Comparison of ENCODE assay signal across 28 cellular contexts in the genomic region with DNA sequence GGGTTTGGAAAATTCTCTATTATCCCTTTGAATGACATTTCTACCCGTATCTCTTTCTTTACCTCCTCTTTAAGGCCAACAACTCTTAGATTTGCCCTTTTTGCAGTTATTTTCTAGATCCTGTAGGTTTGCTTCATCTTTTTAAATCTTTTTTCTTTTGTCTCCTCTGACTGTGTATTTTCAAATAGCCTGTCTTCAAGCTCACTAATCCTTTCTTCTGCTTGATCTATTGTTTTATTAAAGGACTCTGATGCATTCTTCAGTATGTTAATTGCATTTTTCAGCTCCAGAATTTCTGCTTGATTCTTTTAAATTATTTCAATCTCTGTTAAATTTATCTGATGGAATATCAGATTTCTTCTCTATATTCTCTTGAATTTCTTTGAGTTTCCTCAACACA.
"Had no signal": no experiment of that assay in that cellular context is flagged by ENCODE, and none has a peak within 500 bp of the region (broad histone marks: within the 10 kb centered on the region; RNA-seq: fewer than 3 reads in every experiment).

No MANE protein-coding gene starts in this region.

- FAIRE-seq: colon, endometrium, endothelial cell of umbilical vein, frontal cortex had no signal

- H3K4me1 ChIP-seq: colonic mucosa, esophagus muscularis mucosa, esophagus squamous epithelium, foreskin keratinocyte, gastrocnemius medialis, gastroesophageal sphincter, heart left ventricle, heart right ventricle had no signal

- H3K27ac ChIP-seq: colonic mucosa, coronary artery, dorsolateral prefrontal cortex, epithelial cell of prostate, esophagus muscularis mucosa, esophagus squamous epithelium, foreskin keratinocyte, gastrocnemius medialis, gastroesophageal sphincter, heart left ventricle, heart right ventricle had no signal

- H3K4me3 ChIP-seq: colonic mucosa, coronary artery, dorsolateral prefrontal cortex, esophagus muscularis mucosa, esophagus squamous epithelium, gastrocnemius medialis, gastroesophageal sphincter, heart left ventricle, heart right ventricle had no signal

- H3K27me3 ChIP-seq: colonic mucosa, dorsolateral prefrontal cortex, esophagus muscularis mucosa, esophagus squamous epithelium, foreskin keratinocyte, gastrocnemius medialis, gastroesophageal sphincter, heart left ventricle, heart right ventricle had no signal

- DNase-seq: colonic mucosa; cortex of kidney; dermis blood vessel endothelial cell; dorsolateral prefrontal cortex; effector CD4-positive, alpha-beta T cell; effector CD8-positive, alpha-beta T cell; effector memory CD4-positive, alpha-beta T cell; effector memory CD8-positive, alpha-beta T cell; endodermal cell; erythroblast; esophagus squamous epithelium; foreskin fibroblast; foreskin keratinocyte; foreskin melanocyte; gastrocnemius medialis; glutamatergic neuron; head of caudate nucleus; heart left ventricle; heart right ventricle had no signal

- H3K36me3 ChIP-seq: colonic mucosa, esophagus muscularis mucosa, esophagus squamous epithelium, gastrocnemius medialis, gastroesophageal sphincter, heart left ventricle, heart right ventricle had no signal

- ATAC-seq: effector memory CD8-positive, alpha-beta T cell; esophagus mucosa; foreskin keratinocyte; gastrocnemius medialis; gastroesophageal sphincter; heart left ventricle; heart right ventricle had no signal

- H3K9me3 ChIP-seq: colonic mucosa, gastrocnemius medialis had no signal
